9 cellular contexts compared by ENCODE assay signal in the genomic region with DNA sequence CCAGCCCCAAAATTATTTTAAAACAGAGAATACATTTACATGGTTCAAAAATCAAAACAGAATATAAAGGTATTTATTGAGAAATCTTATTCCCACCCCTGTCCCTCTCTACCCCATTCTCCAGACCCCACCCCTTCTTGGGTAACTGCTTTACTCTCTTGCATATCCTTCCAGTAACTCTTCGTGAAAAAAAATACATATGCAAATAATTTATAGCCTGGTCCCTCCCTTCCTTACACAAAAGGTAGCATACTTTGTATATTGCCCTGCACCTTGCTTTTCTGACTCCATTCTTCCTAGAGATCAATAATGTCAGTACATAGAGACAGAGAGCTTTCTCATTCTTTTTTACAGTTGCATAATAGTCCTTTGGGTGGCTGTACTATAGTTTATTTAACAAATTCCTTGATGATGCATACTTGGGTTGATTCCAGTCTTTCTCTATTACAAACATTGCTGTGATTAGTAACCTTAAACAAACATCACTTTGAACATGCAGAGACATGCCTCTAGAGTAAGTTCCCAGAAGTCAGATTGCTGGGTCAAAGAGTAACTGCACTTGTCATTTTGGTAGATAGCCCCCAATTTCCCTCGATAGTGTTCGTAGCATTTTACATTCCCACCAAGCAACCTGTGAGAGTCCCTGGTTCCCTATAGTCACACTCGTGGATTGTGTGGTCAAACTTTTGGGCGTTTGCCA. TPM values are rescaled to one million over a fixed set of nuclear protein-coding genes. Genes with fewer than 3 reads are reported as not detected.
DNase-seq lines count a peak whose midpoint lies in the region; ATAC-seq and TF ChIP-seq lines count a peak whose summit lies in the region.
"Had no signal": no experiment of that assay in that cellular context is flagged by ENCODE, and none has a peak within 500 bp of the region (broad histone marks: within the 10 kb centered on the region; RNA-seq: fewer than 3 reads in every experiment).

No MANE protein-coding gene starts in this region.

- H4K8ac ChIP-seq in mesenchymal stem cell (ENCODE audit: low read length) = no peak overlapping the region

- H2BK5ac ChIP-seq in mesenchymal stem cell (ENCODE audit: low read depth, low read length, poor library complexity, severe bottlenecking) = no peak overlapping the region

- H3K4me3 ChIP-seq in AG04450 (ENCODE audit: low read depth, low read length) (no peak overlapping the region), mesenchymal stem cell (ENCODE audit: insufficient read depth in 1 of 2, low read depth in 1 of 2, low read length in 2 of 2) (no peak overlapping the region)

- H3K9me3 ChIP-seq in AG04450 (ENCODE audit: control insufficient read depth, insufficient read depth, low read length) (peaks cover 7% of the 10 kb centered on the region), mesenchymal stem cell (ENCODE audit: control insufficient read depth, low read length) (no peaks in the 10 kb centered on the region)

- H3K4me2 ChIP-seq in mesenchymal stem cell (ENCODE audit: low read length, poor library complexity, severe bottlenecking) = no peak overlapping the region

- H2BK15ac ChIP-seq in mesenchymal stem cell (ENCODE audit: low read depth, poor library complexity, severe bottlenecking) = no peak overlapping the region

- TF ChIP-seq CTCF in AG04450 (IDR thresholded peaks at IDR 0.05; ENCODE audit: low read depth, low read length) = no peak

- no peak overlapping the region for H2AK5ac ChIP-seq in mesenchymal stem cell (ENCODE audit: low read length, severe bottlenecking)

- peak; percentile 91 for DNase-seq in AG04450 (ENCODE audit: low read depth, low spot score)
- peak; percentile 52 for DNase-seq in HuH-7.5 (ENCODE audit: low spot score)
- DNase-seq in brain pericyte (ENCODE audit: low read depth, low spot score) = peak; percentile 47
- peak; percentile 97 for DNase-seq in mesenchymal stem cell
- DNase-seq in T-helper 9 cell = no peak
- DNase-seq in posterior vena cava (ENCODE audit: low spot score) = no peak
- DNase-seq in NCI-H1092 (lab: John Stamatoyannopoulos, UW) = no peak
- DNase-seq: stimulated activated CD4-positive, alpha-beta T cell treated with anti-CD3 and anti-CD28 coated beads, Interleukin-4, amount 100 ng/mL, for 4 hours had no signal

- POLR2A ChIA-PET in AG04450 (lab: Yijun Ruan, JAX) = interaction anchor here (0.6 to 1.4 kb wide), 4 partner anchors 29 to 76 kb away, joined by 3 to 5 read pairs (median 4); no protein-coding TSS in a partner anchor

- no peak overlapping the region for H3K4ac ChIP-seq in mesenchymal stem cell (ENCODE audit: low read depth in 1 of 2, low read length in 2 of 2)

- WGBS in mesenchymal stem cell = 37% methylated on average over 3 of the region's 5 CpGs

- peak overlapping the region; percentile 96 for H3K27ac ChIP-seq in AG04450 (ENCODE audit: low read depth, low read length)
- H3K27ac ChIP-seq in mesenchymal stem cell (ENCODE audit: low read length, poor library complexity, severe bottlenecking) = peak overlapping the region; percentile 92

- H3K18ac ChIP-seq in mesenchymal stem cell (ENCODE audit: low read depth in 1 of 2, low read length in 2 of 2) = peak overlapping the region in 1 of 2 experiments; percentile 58

- ATAC-seq in GM19035 (IDR thresholded peaks at IDR 0.05; ENCODE audit: unreplicated experiment) = no peak

- peaks cover 14% of the 10 kb centered on the region for H3K4me1 ChIP-seq in mesenchymal stem cell (ENCODE audit: control insufficient read depth, insufficient read depth, low read depth, low read length)

- intact Hi-C loops in posterior vena cava (cut with DNase I) = loop anchor here in 1 of 2 donors (5.0 kb wide), 1 partner anchor 40 kb away; no protein-coding TSS in a partner anchor

- no peak overlapping the region for H4K91ac ChIP-seq in mesenchymal stem cell (ENCODE audit: low read length)

- H3K23ac ChIP-seq in mesenchymal stem cell (ENCODE audit: low read length in 2 of 2) = no peak overlapping the region

- H3K27me3 ChIP-seq in AG04450 (ENCODE audit: control insufficient read depth, insufficient read depth, low read length) (no peaks in the 10 kb centered on the region), mesenchymal stem cell (ENCODE audit: control insufficient read depth in 1 of 2, insufficient read depth in 1 of 2, low read length in 2 of 2) (no peaks in the 10 kb centered on the region)

- H2BK12ac ChIP-seq in mesenchymal stem cell (ENCODE audit: low read length in 2 of 2) = no peak overlapping the region

- no peak overlapping the region for H2BK120ac ChIP-seq in mesenchymal stem cell (ENCODE audit: low read depth, low read length)

- peak overlapping the region; percentile 86 for H3K9ac ChIP-seq in mesenchymal stem cell (ENCODE audit: low read length)

- CTCF ChIA-PET in AG04450 (lab: Charles Lee) = interaction anchor here (1.4 to 4.9 kb wide), 2 partner anchors 10 to 55 kb away, joined by 3 to 169 read pairs; no protein-coding TSS in a partner anchor

- peaks cover 64 to 84% of the 10 kb centered on the region in 2 experiments for H3K36me3 ChIP-seq in mesenchymal stem cell (ENCODE audit: control insufficient read depth in 1 of 2, insufficient read depth in 2 of 2, low read depth in 1 of 2, low read length in 2 of 2)

- no peak overlapping the region for H3K14ac ChIP-seq in mesenchymal stem cell (ENCODE audit: low read length in 2 of 2)

- peaks cover 14% of the 10 kb centered on the region for H3K79me1 ChIP-seq in mesenchymal stem cell (replicated peaks; ENCODE audit: low read length, poor library complexity, severe bottlenecking)

- H2AFZ ChIP-seq in mesenchymal stem cell (ENCODE audit: low read depth, low read length) = no peak overlapping the region

RNA-seq across cellular contexts. Expression of a gene that starts 47.9 kb away (rescaled TPM):
- polyA plus RNA-seq in AG04450 (2011; rRNA removed) = 405 and 510 TPM in 2 replicates
- polyA minus RNA-seq in AG04450 (2011; rRNA and poly(A)+ RNA removed) = 192 and 228 TPM in 2 replicates
- 298 TPM for polyA plus RNA-seq in mesenchymal stem cell (2013, experiment 1 of 2)
- polyA plus RNA-seq in mesenchymal stem cell (2013, experiment 2 of 2) = 315 TPM
- total RNA-seq in posterior vena cava = 100 to 1,000 TPM; 352 to 371 TPM

RNA-seq across cellular contexts. Expression of a gene that starts 54.2 kb away (rescaled TPM):
- polyA plus RNA-seq in AG04450 (2011; rRNA removed) = 421 and 565 TPM in 2 replicates
- 513 and 805 TPM in 2 replicates for polyA minus RNA-seq in AG04450 (2011; rRNA and poly(A)+ RNA removed)
- 196 TPM for polyA plus RNA-seq in mesenchymal stem cell (2013, experiment 1 of 2)
- 192 TPM for polyA plus RNA-seq in mesenchymal stem cell (2013, experiment 2 of 2)
- total RNA-seq in posterior vena cava = 1,000 to 10,000 TPM in 1 of 2 donors, 100 to 1,000 TPM in 1; 590 to 1,544 TPM

Comparison
In these comparisons a context has a peak if more than half of its experiments do, and no peak if none do; other contexts are left out.
1. DNase-seq: peak in AG04450 (single experiment), HuH-7.5 (single experiment), brain pericyte (single experiment) and mesenchymal stem cell (single experiment); none in T-helper 9 cell (single experiment), posterior vena cava (single experiment) and NCI-H1092 (single experiment).